In genomic region chr19:49333426-49334288, GRCh38 we compare ENCODE assay signal across 8 cellular contexts. TPM values are rescaled to one million over a fixed set of nuclear protein-coding genes. Genes with fewer than 3 reads are reported as not detected.
DNase-seq lines count a peak whose midpoint lies in the region; ATAC-seq and TF ChIP-seq lines count a peak whose summit lies in the region.

No MANE protein-coding gene starts in this region.

- ATAC-seq in Right ventricle myocardium inferior (no peak), heart right ventricle (no peak)

- H4K91ac ChIP-seq in neuronal stem cell (ENCODE audit: low read depth, low read length, poor library complexity): no peak overlapping the region

- H3K4me3 ChIP-seq in heart right ventricle: no peak overlapping the region
- H3K4me3 ChIP-seq in neuronal stem cell (ENCODE audit: low read length in 2 of 2): no peak overlapping the region

- H3K27ac ChIP-seq in heart right ventricle: peak overlapping the region in 1 of 10 donors; percentile 88
- no peak overlapping the region for H3K27ac ChIP-seq in neuronal stem cell (replicated peaks; ENCODE audit: low read length)

- no peaks in the 10 kb centered on the region for H3K9me3 ChIP-seq in heart right ventricle
- H3K9me3 ChIP-seq in neuronal stem cell (replicated peaks in 1 of 2; ENCODE audit: control insufficient read depth in 2 of 2, insufficient read depth in 1 of 2, low read depth in 1 of 2, low read length in 2 of 2): no peaks in the 10 kb centered on the region

- no peak overlapping the region for H3K4ac ChIP-seq in neuronal stem cell (ENCODE audit: low read length)

- no peak overlapping the region for H3K23ac ChIP-seq in neuronal stem cell (ENCODE audit: low read depth, low read length, poor library complexity)

- H3K4me1 ChIP-seq in heart right ventricle: peaks cover 0 to 54% (median 3%) of the 10 kb centered on the region in 9 donors
- peaks cover 0 to 10% of the 10 kb centered on the region in 2 donors for H3K4me1 ChIP-seq in neuronal stem cell (ENCODE audit: control insufficient read depth in 2 of 2, insufficient read depth in 1 of 2, low read depth in 1 of 2, low read length in 2 of 2)

- H2BK12ac ChIP-seq in neuronal stem cell (ENCODE audit: low read length): no peak overlapping the region

- peak overlapping the region; percentile 38 for H3K18ac ChIP-seq in neuronal stem cell (ENCODE audit: low read length)

- no peak overlapping the region for H2BK5ac ChIP-seq in neuronal stem cell (ENCODE audit: low read length)

- no peak overlapping the region for H2AFZ ChIP-seq in neuronal stem cell (ENCODE audit: low read length)

- no peaks in the 10 kb centered on the region for H3K27me3 ChIP-seq in heart right ventricle
- H3K27me3 ChIP-seq in neuronal stem cell (ENCODE audit: control insufficient read depth in 3 of 3, insufficient read depth in 3 of 3, low read depth in 1 of 3, low read length in 3 of 3): peaks cover 0 to 3% (median 0%) of the 10 kb centered on the region in 3 experiments

- peak overlapping the region; percentile 18 for H2BK120ac ChIP-seq in neuronal stem cell (ENCODE audit: low read depth, low read length)

- peaks cover 0 to 19% (median 0%) of the 10 kb centered on the region in 9 donors for H3K36me3 ChIP-seq in heart right ventricle
- peaks cover 20 to 83% of the 10 kb centered on the region in 2 donors for H3K36me3 ChIP-seq in neuronal stem cell (replicated peaks in 1 of 2; ENCODE audit: control insufficient read depth in 2 of 2, insufficient read depth in 2 of 2, low read length in 2 of 2)

- WGBS in heart right ventricle, 2 donors: 59 to 66% methylated on average over 11 of the region's 11 CpGs
- no CpG with 5 or more reads among the region's 11 CpGs for WGBS in neuronal stem cell (ENCODE audit: extremely low coverage in 2 of 2, insufficient read length in 2 of 2, insufficient replicate concordance in 1 of 2), 2 donors

- intact Hi-C loops in Right ventricle myocardium inferior (cut with DNase I) (loop anchor here (10.0 kb wide), 1 partner anchor 109 kb away; no protein-coding TSS in a partner anchor), heart right ventricle (cut with DNase I) (no loop called here)

- no peak overlapping the region for H2BK15ac ChIP-seq in neuronal stem cell (ENCODE audit: low read length)

- H3K14ac ChIP-seq in neuronal stem cell (ENCODE audit: low read length): peak overlapping the region; percentile 38

- H4K8ac ChIP-seq in neuronal stem cell (ENCODE audit: low read depth, low read length): no peak overlapping the region

- peak; percentile 80 for DNase-seq in Right ventricle myocardium inferior (ENCODE audit: missing footprints)
- no peak for DNase-seq in heart right ventricle
- DNase-seq in NOMO-1 (lab: John Stamatoyannopoulos, UW; ENCODE audit: unreplicated experiment in 2 of 2): peak; percentile 62 to 90
- peak; percentile 89 for DNase-seq in activated effector memory CD4-positive, alpha-beta T cell treated with anti-CD3 and anti-CD28 coated beads, Interleukin-2, amount 50 U/mL, for 16 hours
- no peak for DNase-seq in neuronal stem cell (ENCODE audit: low spot score)
- DNase-seq in DMS79 treated with DMSO at 0.1 percent for 48 hours (lab: John Stamatoyannopoulos, UW): no peak
- DNase-seq in cerebellar nuclear complex (lab: John Stamatoyannopoulos, UW): no peak
- no peak for DNase-seq in HUDEP-2 (lab: John Stamatoyannopoulos, UW; ENCODE audit: unreplicated experiment in 76 of 76)

- no peak overlapping the region for H3K4me2 ChIP-seq in neuronal stem cell (ENCODE audit: insufficient read depth, low read length, poor library complexity, severe bottlenecking)

- TF ChIP-seq CTCF in heart right ventricle (IDR thresholded peaks at IDR 0.05): no peak

- H2AK5ac ChIP-seq in neuronal stem cell (ENCODE audit: low read depth, low read length): no peak overlapping the region

- H3K79me1 ChIP-seq in neuronal stem cell (ENCODE audit: low read depth, low read length): peaks cover 5% of the 10 kb centered on the region

- no peak overlapping the region for H3K9ac ChIP-seq in neuronal stem cell (ENCODE audit: low read depth, low read length, poor library complexity)

RNA-seq across cellular contexts. Expression of gene CD37, which starts 1.5 kb away (rescaled TPM):
- total RNA-seq in Right ventricle myocardium inferior (9.1 TPM), heart right ventricle (10 to 100 TPM in 2 of 10 donors, 1 to 10 TPM in 8; 2.0 to 34.2 (median 3.9) TPM)
- 1 to 10 TPM; 2.3 to 3.5 TPM for polyA plus RNA-seq in heart right ventricle
- polyA plus RNA-seq in neuronal stem cell (2013, experiment 1 of 2): not detected
- polyA plus RNA-seq in neuronal stem cell (2013, experiment 2 of 2): not detected

RNA-seq across cellular contexts. Expression of gene SLC6A16, which starts 8.7 kb away (rescaled TPM):
- total RNA-seq in Right ventricle myocardium inferior (0.92 TPM), heart right ventricle (1 to 10 TPM in 2 of 10 donors, under 1 TPM in 8; 0.25 to 1.0 (median 0.77) TPM)
- 1 to 10 TPM in 1 of 2 donors, under 1 TPM in 1; 0.13 to 3.1 TPM for polyA plus RNA-seq in heart right ventricle
- polyA plus RNA-seq in neuronal stem cell (2013, experiment 1 of 2): 10.6 TPM
- 10.3 TPM for polyA plus RNA-seq in neuronal stem cell (2013, experiment 2 of 2)

RNA-seq across cellular contexts. Expression of gene TEAD2, which starts 28.6 kb away (rescaled TPM):
- total RNA-seq in Right ventricle myocardium inferior: 63.6 TPM
- total RNA-seq in heart right ventricle: 10 to 100 TPM; 34.1 to 67.8 (median 45.1) TPM
- polyA plus RNA-seq in heart right ventricle: 10 to 100 TPM; 43.5 to 50.5 TPM
- 226 TPM for polyA plus RNA-seq in neuronal stem cell (2013, experiment 1 of 2)
- 220 TPM for polyA plus RNA-seq in neuronal stem cell (2013, experiment 2 of 2)

RNA-seq across cellular contexts. Expression of gene DKKL1, which starts 30.0 kb away (rescaled TPM):
- total RNA-seq in Right ventricle myocardium inferior: not detected
- under 1 TPM in 3 of 10 donors, not detected in 7; 0.22 to 0.54 (median 0.26) TPM for total RNA-seq in heart right ventricle
- polyA plus RNA-seq in heart right ventricle: under 1 TPM in 1 of 2 donors, not detected in 1; 0.20 TPM
- polyA plus RNA-seq in neuronal stem cell (2013, experiment 1 of 2): 8.4 TPM
- polyA plus RNA-seq in neuronal stem cell (2013, experiment 2 of 2): 7.5 TPM

RNA-seq across cellular contexts. Expression of gene KASH5, which starts 54.4 kb away (rescaled TPM):
- total RNA-seq in Right ventricle myocardium inferior (not detected), heart right ventricle (not detected)
- not detected for polyA plus RNA-seq in heart right ventricle
- 0.17 TPM for polyA plus RNA-seq in neuronal stem cell (2013, experiment 1 of 2)
- 0.17 TPM for polyA plus RNA-seq in neuronal stem cell (2013, experiment 2 of 2)

Comparison
In these comparisons a context has a peak if more than half of its experiments do, and no peak if none do; other contexts are left out.
1. DNase-seq: peak in Right ventricle myocardium inferior (single experiment), NOMO-1 (2 of 2) and activated effector memory CD4-positive, alpha-beta T cell treated with anti-CD3 and anti-CD28 coated beads, Interleukin-2, amount 50 U/mL, for 16 hours (single experiment); none in heart right ventricle (0 of 2), neuronal stem cell (single experiment), DMS79 treated with DMSO at 0.1 percent for 48 hours (single experiment), cerebellar nuclear complex (0 of 2) and HUDEP-2 (0 of 76).